Comparison of ENCODE assay signal across 1 cellular context in genomic region chr19:35090160-35090794, GRCh38.
TF ChIP-seq lines count a peak whose summit lies in the region.

No MANE protein-coding gene starts in this region.

TF ChIP-seq in endothelial cell of umbilical vein, 7 proteins besides CTCF, POLR2A, EP300 and RAD21:
- no peak for TF ChIP-seq GATA2 (IDR thresholded peaks at IDR 0.05; ENCODE audit: insufficient read depth, insufficient read length, low read depth, low read length)
